ENCODE assay signal across 15 cellular contexts in the genomic region with DNA sequence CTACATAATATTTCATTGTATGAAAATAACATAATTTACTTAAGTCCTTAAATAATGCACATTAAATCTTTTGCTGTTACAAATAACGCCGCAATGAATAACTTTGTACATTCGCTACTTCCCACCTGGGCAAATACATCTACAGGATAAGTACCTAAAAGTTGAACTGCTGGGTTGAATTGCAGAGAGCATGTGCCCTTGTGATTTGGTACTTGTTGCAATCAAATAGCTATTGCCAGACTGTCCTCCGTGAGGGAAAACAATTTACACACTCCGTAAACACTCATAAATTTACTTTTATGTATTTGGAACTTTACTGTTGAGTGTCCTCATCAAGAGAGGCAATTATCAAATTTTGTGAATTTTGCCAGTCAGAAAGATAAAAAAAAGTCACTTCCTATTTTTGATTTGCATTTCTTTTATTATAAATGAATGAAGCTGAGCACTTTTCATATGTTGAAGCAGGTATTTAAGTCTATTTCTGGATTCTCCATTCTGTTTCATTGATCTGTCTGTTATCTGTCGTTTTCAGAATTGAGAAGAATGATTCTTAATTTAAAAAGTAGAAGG.
DNase-seq lines count a peak whose midpoint lies in the region; ATAC-seq and TF ChIP-seq lines count a peak whose summit lies in the region.
"Had no signal": no experiment of that assay in that cellular context is flagged by ENCODE, and none has a peak within 500 bp of the region (broad histone marks: within the 10 kb centered on the region; RNA-seq: fewer than 3 reads in every experiment).

No MANE protein-coding gene starts in this region.

- H3F3A ChIP-seq in GM23338 (replicated peaks; ENCODE audit: low read depth) (no peaks in the 10 kb centered on the region), PC-3 (ENCODE audit: low read length, unreplicated experiment) (peaks cover 5% of the 10 kb centered on the region)

- H3K9ac ChIP-seq in PC-3 (ENCODE audit: low read length), result 0 out of 2 replicates have a peak overlapping the region, but pooled peaks have one; percentile 3
- H3K9ac ChIP-seq: BLaER1 treated with 17β-estradiol and CSF1 and Interleukin-3, amounts not matched to agents 10 nM and 100 nM had no signal

- H3K36me3 ChIP-seq in GM23338 (ENCODE audit: insufficient read depth) (no peaks in the 10 kb centered on the region), PC-3 (ENCODE audit: low read depth, low read length) (no peaks in the 10 kb centered on the region), left lung (no peaks in the 10 kb centered on the region)
- H3K36me3 ChIP-seq: BLaER1 treated with 17β-estradiol and CSF1 and Interleukin-3, amounts not matched to agents 10 nM and 100 nM; HAP-1 had no signal

- no peak for TF ChIP-seq CTCF in GM23338 (conservative IDR thresholded peaks at IDR 0.05; ENCODE audit: low read depth in 2 of 2)
- TF ChIP-seq CTCF in PC-3 (conservative IDR thresholded peaks at IDR 0.05; ENCODE audit: low read depth, low read length), result no peak
- TF ChIP-seq CTCF in left lung (IDR thresholded peaks at IDR 0.05), result no peak

- H3K4me3 ChIP-seq in GM23338, result no peak overlapping the region
- H3K4me3 ChIP-seq in PC-3 (ENCODE audit: low read length), result no peak overlapping the region
- no peak overlapping the region for H3K4me3 ChIP-seq in left lung
- H3K4me3 ChIP-seq: BLaER1 treated with 17β-estradiol and CSF1 and Interleukin-3, amounts not matched to agents 10 nM and 100 nM; HAP-1 had no signal

- H3K4me3 Mint-ChIP-seq in GM23338, result no peak overlapping the region
- H3K4me3 Mint-ChIP-seq: B cell; CD8-positive, alpha-beta T cell had no signal

- H3K9me3 Mint-ChIP-seq in GM23338, result no peaks in the 10 kb centered on the region
- H3K9me3 Mint-ChIP-seq: CD8-positive, alpha-beta T cell had no signal

- peaks cover 11% of the 10 kb centered on the region for H3K4me1 Mint-ChIP-seq in GM23338
- H3K4me1 Mint-ChIP-seq: B cell had no signal

- H2AFZ ChIP-seq in GM23338 (no peak overlapping the region), PC-3 (ENCODE audit: low read length) (no peak overlapping the region)

- no peak for ATAC-seq in GM23338
- ATAC-seq in PC-3, result no peak
- peak; percentile 51 for ATAC-seq in left lung
- no peak for ATAC-seq in stimulated activated naive CD8-positive, alpha-beta T cell treated with anti-CD3 and anti-CD28 coated beads, Interleukin-15, Interleukin-2, amounts not matched to agents 100 U/mL and 50 U/mL, for 24 hours
- ATAC-seq in HG03280 (IDR thresholded peaks at IDR 0.05; ENCODE audit: unreplicated experiment), result no peak
- ATAC-seq: CD8-positive, alpha-beta T cell; HepG2 had no signal

- CTCF ChIA-PET in PC-3 (lab: Charles Lee), result interaction anchor here (3.3 kb wide), 1 partner anchor 43 kb away, joined by 28 read pairs; no protein-coding TSS in a partner anchor

- H3K27ac ChIP-seq in GM23338 (ENCODE audit: low read depth), result no peak overlapping the region
- peak overlapping the region; percentile 86 for H3K27ac ChIP-seq in PC-3 (ENCODE audit: low read length)
- no peak overlapping the region for H3K27ac ChIP-seq in left lung
- H3K27ac ChIP-seq: BLaER1 treated with 17β-estradiol and CSF1 and Interleukin-3, amounts not matched to agents 10 nM and 100 nM had no signal

- H3K27me3 ChIP-seq in GM23338 (ENCODE audit: insufficient read depth), result no peaks in the 10 kb centered on the region
- H3K27me3 ChIP-seq in PC-3 (ENCODE audit: low read length), result no peaks in the 10 kb centered on the region
- H3K27me3 ChIP-seq in left lung, result no peaks in the 10 kb centered on the region
- H3K27me3 ChIP-seq: BLaER1 treated with 17β-estradiol and CSF1 and Interleukin-3, amounts not matched to agents 10 nM and 100 nM had no signal

- no peaks in the 10 kb centered on the region for H3K27me3 Mint-ChIP-seq in GM23338 (ENCODE audit: insufficient read depth, low read depth, poor library complexity)
- H3K27me3 Mint-ChIP-seq: B cell had no signal

- H4K20me1 ChIP-seq in GM23338 (replicated peaks; ENCODE audit: insufficient read depth) (no peaks in the 10 kb centered on the region), PC-3 (ENCODE audit: low read length) (no peaks in the 10 kb centered on the region)
- H4K20me1 ChIP-seq: BLaER1 treated with 17β-estradiol and CSF1 and Interleukin-3, amounts not matched to agents 10 nM and 100 nM had no signal

- no peaks in the 10 kb centered on the region for H3K79me2 ChIP-seq in GM23338 (replicated peaks; ENCODE audit: insufficient read depth)
- H3K79me2 ChIP-seq in PC-3 (ENCODE audit: low read length), result no peaks in the 10 kb centered on the region

- no peaks in the 10 kb centered on the region for H3K36me3 Mint-ChIP-seq in GM23338 (ENCODE audit: low read depth)
- H3K36me3 Mint-ChIP-seq: CD8-positive, alpha-beta T cell had no signal

- H3K27ac Mint-ChIP-seq in GM23338, result no peak overlapping the region
- H3K27ac Mint-ChIP-seq: B cell; CD8-positive, alpha-beta T cell had no signal

- POLR2A ChIA-PET in PC-3 (lab: Charles Lee; ENCODE audit: unreplicated experiment), result no interaction called here

- no TSS peak for BruUV-seq in PC-3 (replicated peaks; lab: Mats Ljungman, UMichigan)

- peak overlapping the region; percentile 31 for H3K4me2 ChIP-seq in GM23338
- H3K4me2 ChIP-seq in PC-3 (ENCODE audit: low read length), result peak overlapping the region; percentile 68
- H3K4me2 ChIP-seq: BLaER1 treated with 17β-estradiol and CSF1 and Interleukin-3, amounts not matched to agents 10 nM and 100 nM had no signal

- H3K4me1 ChIP-seq in GM23338 (ENCODE audit: insufficient read depth) (peaks cover 9% of the 10 kb centered on the region; the same call in 1 of the 2 replicates), PC-3 (ENCODE audit: insufficient read depth, low read length) (peaks cover 71% of the 10 kb centered on the region), left lung (peaks cover 5 to 12% of the 10 kb centered on the region in 2 donors)
- H3K4me1 ChIP-seq: HAP-1 had no signal

- H3K9me3 ChIP-seq in PC-3 (ENCODE audit: low read length) (no peaks in the 10 kb centered on the region), left lung (no peaks in the 10 kb centered on the region)
- H3K9me3 ChIP-seq: BLaER1 treated with 17β-estradiol and CSF1 and Interleukin-3, amounts not matched to agents 10 nM and 100 nM; HAP-1 had no signal

- H3K9me2 ChIP-seq in GM23338 (ENCODE audit: insufficient read depth) (no peaks in the 10 kb centered on the region; the same call in 1 of the 2 replicates), PC-3 (replicated peaks; ENCODE audit: low read length) (no peaks in the 10 kb centered on the region)

- DNase-seq in NCI-H1105 treated with DMSO at 0.1 percent for 48 hours (lab: John Stamatoyannopoulos, UW) (peak; percentile 18), NCI-H1105 (lab: John Stamatoyannopoulos, UW) (no peak), GM23338 (ENCODE audit: low spot score) (no peak), PC-3 (no peak), left lung (no peak), SW480 (ENCODE audit: low spot score) (no peak)
- DNase-seq in stimulated activated naive CD8-positive, alpha-beta T cell treated with anti-CD3 and anti-CD28 coated beads, Interleukin-15, Interleukin-2, amounts not matched to agents 100 U/mL and 50 U/mL, for 24 hours, result no peak
- DNase-seq: 8988T; Calu3; CD8-positive, alpha-beta T cell had no signal

- intact Hi-C loops in PC-3 (cut with micrococcal nuclease), result no loop called here
- intact Hi-C loops in left lung (cut with DNase I), result no loop called here

TF ChIP-seq in GM23338, 12 proteins besides CTCF, POLR2A, EP300 and RAD21 (continues in another document):
- no peak for TF ChIP-seq EZH2phosphoT487 (IDR thresholded peaks at IDR 0.05; ENCODE audit: unreplicated experiment)
- no peak for TF ChIP-seq JUNB (IDR thresholded peaks at IDR 0.05; ENCODE audit: unreplicated experiment)
- TF ChIP-seq CREB1 (CRISPR knock-in tag; IDR thresholded peaks at IDR 0.05; ENCODE audit: low read depth), result no peak
